Comparison of ENCODE assay signal across 21 cellular contexts in genomic region chr11:42225664-42226063, GRCh38.
DNase-seq lines count a peak whose midpoint lies in the region; ATAC-seq, FAIRE-seq and TF ChIP-seq lines count a peak whose summit lies in the region.
"Had no signal": no experiment of that assay in that cellular context is flagged by ENCODE, and none has a peak within 500 bp of the region (broad histone marks: within the 10 kb centered on the region; RNA-seq: fewer than 3 reads in every experiment).

No MANE protein-coding gene starts in this region.

- no peaks in the 10 kb centered on the region for H3K27me3 ChIP-seq in OCI-LY3 (ENCODE audit: low read depth, low read length)
- no peaks in the 10 kb centered on the region; a peak in 1 of 5 replicates for H3K27me3 ChIP-seq in HepG2 (ENCODE audit: control insufficient read depth in 1 of 2, insufficient read depth in 2 of 2, low read length in 2 of 2)
- no peaks in the 10 kb centered on the region for H3K27me3 ChIP-seq in naive thymus-derived CD4-positive, alpha-beta T cell (ENCODE audit: control insufficient read depth in 2 of 2, insufficient read depth in 2 of 2, low read length in 2 of 2)

- no peak overlapping the region for H3K9ac ChIP-seq in OCI-LY3 (ENCODE audit: low read length)
- no peak overlapping the region for H3K9ac ChIP-seq in HepG2 (ENCODE audit: insufficient read depth, low read depth, low read length)
- H3K9ac ChIP-seq: GM23248 had no signal

- no peaks in the 10 kb centered on the region for H3K27me3 Mint-ChIP-seq in naive thymus-derived CD4-positive, alpha-beta T cell
- H3K27me3 Mint-ChIP-seq: CD4-positive, alpha-beta T cell had no signal

- no peak overlapping the region for H3K4me3 Mint-ChIP-seq in naive thymus-derived CD4-positive, alpha-beta T cell
- H3K4me3 Mint-ChIP-seq: CD4-positive, alpha-beta T cell had no signal

- H3K4me1 Mint-ChIP-seq in naive thymus-derived CD4-positive, alpha-beta T cell = no peaks in the 10 kb centered on the region

- H3K79me2 ChIP-seq in OCI-LY3 (ENCODE audit: low read length) (no peaks in the 10 kb centered on the region), HepG2 (ENCODE audit: insufficient read depth, low read length) (no peaks in the 10 kb centered on the region)

- H3K4me1 ChIP-seq in OCI-LY3 (ENCODE audit: low read length) (peaks cover 14% of the 10 kb centered on the region), HepG2 (ENCODE audit: insufficient read depth, low read length) (no peaks in the 10 kb centered on the region)
- H3K4me1 ChIP-seq in naive thymus-derived CD4-positive, alpha-beta T cell (ENCODE audit: control insufficient read depth in 2 of 2, insufficient read depth in 2 of 2, low read length in 2 of 2) = no peaks in the 10 kb centered on the region
- H3K4me1 ChIP-seq: Caco-2 had no signal

- no peaks in the 10 kb centered on the region for H3K9me3 ChIP-seq in OCI-LY3 (ENCODE audit: insufficient read depth, low read length)
- peaks cover 49% of the 10 kb centered on the region for H3K9me3 ChIP-seq in HepG2 (ENCODE audit: low read length)
- no peaks in the 10 kb centered on the region for H3K9me3 ChIP-seq in naive thymus-derived CD4-positive, alpha-beta T cell (ENCODE audit: control insufficient read depth in 2 of 3, low read length in 3 of 3)
- H3K9me3 ChIP-seq: Caco-2 had no signal

- H3K27ac ChIP-seq in OCI-LY3 (ENCODE audit: low read length) (peak overlapping the region; percentile 37), HepG2 (ENCODE audit: extremely low read length, insufficient read depth, low read length) (no peak overlapping the region)
- H3K27ac ChIP-seq in naive thymus-derived CD4-positive, alpha-beta T cell (ENCODE audit: low read depth, low read length) = no peak overlapping the region
- H3K27ac ChIP-seq: C4-2B, GM23248, HL-60 had no signal

- DNase-seq in HepG2 (ENCODE audit: low spot score) = no peak
- no peak for DNase-seq in naive thymus-derived CD4-positive, alpha-beta T cell
- no peak for DNase-seq in AG08396 (ENCODE audit: low spot score)
- DNase-seq: ACHN; AML-193; Caco-2; CD4-positive, alpha-beta T cell; GM23248; HCEC 1CT; IMR-90 had no signal

- intact Hi-C loops in HepG2 (cut with micrococcal nuclease; ENCODE audit: unreplicated experiment) = no loop called here
- intact Hi-C loops in naive thymus-derived CD4-positive, alpha-beta T cell (cut with micrococcal nuclease) = no loop called here

- no peak for FAIRE-seq in HepG2 (lab: Jason Lieb, UNC)
- FAIRE-seq: A204.1, D721Med, G401.6, H54, K562 had no signal

- no TSS peak for BruUV-seq in HepG2 (replicated peaks; lab: Mats Ljungman, UMichigan)

- peak overlapping the region; percentile 56 for H3K4me2 ChIP-seq in OCI-LY3 (ENCODE audit: low read length)
- no peak overlapping the region for H3K4me2 ChIP-seq in HepG2 (ENCODE audit: low read depth, low read length)

- no peak for TF ChIP-seq POLR2A in HepG2 (IDR thresholded peaks at IDR 0.05; ENCODE audit: insufficient read depth in 1 of 2, low read depth in 2 of 2, low read length in 2 of 2)

- POLR2A ChIA-PET in HepG2 (lab: Yijun Ruan, JAX) = no interaction called here
- POLR2A ChIA-PET in naive thymus-derived CD4-positive, alpha-beta T cell (lab: Charles Lee) = no interaction called here

- peaks cover 0 to 19% (median 10%) of the 10 kb centered on the region in 11 donors for H3K9me3 Mint-ChIP-seq in naive thymus-derived CD4-positive, alpha-beta T cell

- peak overlapping the region; percentile 17; the same call in 1 of the 2 replicates for H2AFZ ChIP-seq in OCI-LY3 (ENCODE audit: low read depth, low read length)
- H2AFZ ChIP-seq in HepG2 (ENCODE audit: low read length) = no peak overlapping the region
- H2AFZ ChIP-seq: GM23248 had no signal

- TF ChIP-seq EP300 in HepG2 (IDR thresholded peaks at IDR 0.05; ENCODE audit: low read depth in 2 of 2, low read length in 2 of 2) = no peak
- no peak for TF ChIP-seq EP300 in HepG2 (CRISPR knock-in tag; IDR thresholded peaks at IDR 0.05; ENCODE audit: borderline replicate concordance)

- in situ Hi-C loops in HepG2 (cut with HindIII; ENCODE audit: extremely low pct_ligation_motif_present, low pct_unique_long_range_greater_than_20kb) = no loop called here

- H3K36me3 ChIP-seq in OCI-LY3 (replicated peaks; ENCODE audit: low read depth, low read length) (peaks cover 3% of the 10 kb centered on the region), HepG2 (replicated peaks in 1 of 2; ENCODE audit: control insufficient read depth in 1 of 2, insufficient read depth in 2 of 2, low read length in 2 of 2) (no peaks in the 10 kb centered on the region)
- no peaks in the 10 kb centered on the region for H3K36me3 ChIP-seq in naive thymus-derived CD4-positive, alpha-beta T cell (ENCODE audit: control insufficient read depth in 2 of 3, insufficient read depth in 3 of 3, low read length in 3 of 3)

- peak; percentile 47 for ATAC-seq in GM18868 (IDR thresholded peaks at IDR 0.05; ENCODE audit: unreplicated experiment)
- peak; percentile 66 for ATAC-seq in HG02852 (IDR thresholded peaks at IDR 0.05; ENCODE audit: unreplicated experiment)
- no peak for ATAC-seq in HepG2
- no peak for ATAC-seq in naive thymus-derived CD4-positive, alpha-beta T cell
- ATAC-seq in GM19023 (IDR thresholded peaks at IDR 0.05; ENCODE audit: unreplicated experiment) = no peak
- ATAC-seq: K562 had no signal

- H3K4me3 ChIP-seq in OCI-LY3 (ENCODE audit: low read length) (peak overlapping the region; percentile 19), HepG2 (replicated peaks in 1 of 3; ENCODE audit: insufficient read depth in 1 of 3, low read depth in 2 of 3, low read length in 3 of 3) (no peak overlapping the region)
- no peak overlapping the region for H3K4me3 ChIP-seq in naive thymus-derived CD4-positive, alpha-beta T cell (ENCODE audit: low read length)
- H3K4me3 ChIP-seq: GM23248, K562 had no signal

- no peaks in the 10 kb centered on the region for H4K20me1 ChIP-seq in OCI-LY3 (ENCODE audit: insufficient read depth, low read length)
- H4K20me1 ChIP-seq in HepG2 (ENCODE audit: insufficient read depth, low read length) = no peaks in the 10 kb centered on the region

- TF ChIP-seq RAD21 in HepG2 (CRISPR knock-in tag; IDR thresholded peaks at IDR 0.05) = no peak

- CTCF ChIA-PET in HepG2 (lab: Yijun Ruan, JAX; ENCODE audit: low intra/inter-chr PET ratio, low total read pairs) = no interaction called here
- CTCF ChIA-PET in naive thymus-derived CD4-positive, alpha-beta T cell (lab: Charles Lee) = no interaction called here

- no peak overlapping the region for H3K27ac Mint-ChIP-seq in naive thymus-derived CD4-positive, alpha-beta T cell
- H3K27ac Mint-ChIP-seq: CD4-positive, alpha-beta T cell had no signal

- no peaks in the 10 kb centered on the region for H3K36me3 Mint-ChIP-seq in naive thymus-derived CD4-positive, alpha-beta T cell

- TF ChIP-seq CTCF in OCI-LY3 (IDR thresholded peaks at IDR 0.05; ENCODE audit: low read depth, low read length) = no peak
- no peak for TF ChIP-seq CTCF in HepG2 (CRISPR knock-in tag; IDR thresholded peaks at IDR 0.05)

TF ChIP-seq in HepG2, 621 proteins besides CTCF, POLR2A, EP300 and RAD21 (continues in another document):
- TF ChIP-seq RNF2 (conservative IDR thresholded peaks at IDR 0.05; ENCODE audit: low read depth) (no peak), ZNF629 (CRISPR knock-in tag; conservative IDR thresholded peaks at IDR 0.05) (no peak), KIAA2018 (CRISPR knock-in tag; IDR thresholded peaks at IDR 0.05; ENCODE audit: borderline replicate concordance) (no peak)

Comparison
In these comparisons a context has a peak if more than half of its experiments do, and no peak if none do; other contexts are left out.
1. ATAC-seq: peak in GM18868 (single experiment) and HG02852 (single experiment); none in HepG2 (single experiment), naive thymus-derived CD4-positive, alpha-beta T cell (single experiment) and GM19023 (single experiment).